Comparison of ENCODE assay signal across 19 cellular contexts in genomic region chr20:62055106-62055861, GRCh38. TPM values are rescaled to one million over a fixed set of nuclear protein-coding genes. Genes with fewer than 3 reads are reported as not detected.
A peak's percentile ranks its signal among the peaks of the same experiment; 100 is the strongest.
DNase-seq lines count a peak whose midpoint lies in the region; ATAC-seq, FAIRE-seq and TF ChIP-seq lines count a peak whose summit lies in the region.
"Had no signal": no experiment of that assay in that cellular context is flagged by ENCODE, and none has a peak within 500 bp of the region (broad histone marks: within the 10 kb centered on the region; RNA-seq: fewer than 3 reads in every experiment).

No MANE protein-coding gene starts in this region.

- H3K27ac ChIP-seq in osteoblast (ENCODE audit: low read depth, low read length) (no peak overlapping the region), upper lobe of right lung (no peak overlapping the region)
- H3K27ac ChIP-seq: HL-60, SK-N-MC had no signal

- H3K4me1 Mint-ChIP-seq in WTC11: peaks cover 26% of the 10 kb centered on the region

- no peaks in the 10 kb centered on the region for H3K36me3 ChIP-seq in osteoblast (ENCODE audit: insufficient read depth, low read length)
- H3K36me3 ChIP-seq in upper lobe of right lung: no peaks in the 10 kb centered on the region

- no peak overlapping the region for H2AFZ ChIP-seq in osteoblast (ENCODE audit: low read length)

- H3K4me1 ChIP-seq in osteoblast (ENCODE audit: insufficient read depth, low read length) (no peaks in the 10 kb centered on the region), upper lobe of right lung (no peaks in the 10 kb centered on the region)

- H3K9me3 Mint-ChIP-seq in WTC11: no peaks in the 10 kb centered on the region
- H3K9me3 Mint-ChIP-seq: CD4-positive, CD25-positive, alpha-beta regulatory T cell had no signal

- H3K27ac Mint-ChIP-seq in WTC11: 0 out of 2 replicates have a peak overlapping the region, but pooled peaks have one; percentile 68
- H3K27ac Mint-ChIP-seq: B cell; CD4-positive, CD25-positive, alpha-beta regulatory T cell had no signal

- no peak overlapping the region for H3K4me3 Mint-ChIP-seq in WTC11
- H3K4me3 Mint-ChIP-seq: B cell had no signal

- H4K20me1 ChIP-seq in osteoblast (ENCODE audit: insufficient read depth, low read length): peaks cover 22% of the 10 kb centered on the region

- CTCF ChIA-PET in WTC11 (lab: Charles Lee): no interaction called here

- POLR2A ChIA-PET in WTC11 (lab: Charles Lee): no interaction called here

- ATAC-seq in WTC11 (no peak), upper lobe of right lung (no peak)
- ATAC-seq: K562 had no signal

- no peaks in the 10 kb centered on the region for H3K27me3 Mint-ChIP-seq in WTC11 (ENCODE audit: low read depth)
- H3K27me3 Mint-ChIP-seq: B cell; CD4-positive, CD25-positive, alpha-beta regulatory T cell had no signal

- no peaks in the 10 kb centered on the region for H3K27me3 ChIP-seq in osteoblast (ENCODE audit: insufficient read depth, low read length)
- H3K27me3 ChIP-seq in upper lobe of right lung: no peaks in the 10 kb centered on the region

- H3K36me3 Mint-ChIP-seq in WTC11: peaks cover 23% of the 10 kb centered on the region

- no peak for TF ChIP-seq CTCF in WTC11 (IDR thresholded peaks at IDR 0.05)
- no peak for TF ChIP-seq CTCF in osteoblast (IDR thresholded peaks at IDR 0.05; ENCODE audit: extremely low read depth, low read depth, low read length)
- no peak for TF ChIP-seq CTCF in upper lobe of right lung (IDR thresholded peaks at IDR 0.05)

- no peak for FAIRE-seq in urothelium cell line (lab: Jason Lieb, UNC)
- FAIRE-seq: GM12892, K562 had no signal

- H3K9me3 ChIP-seq in osteoblast (ENCODE audit: low read depth, low read length) (no peaks in the 10 kb centered on the region), upper lobe of right lung (no peaks in the 10 kb centered on the region)

- H3K4me3 ChIP-seq in osteoblast (ENCODE audit: insufficient read depth, low read length) (no peak overlapping the region), upper lobe of right lung (no peak overlapping the region)
- H3K4me3 ChIP-seq: K562, SK-N-MC had no signal

- in situ Hi-C loops in KBM-7 (cut with MboI; ENCODE audit: low pct_unique_long_range_greater_than_20kb, low sequenced_read_pairs): no loop called here

- peaks cover 84% of the 10 kb centered on the region for H3K79me2 ChIP-seq in osteoblast (ENCODE audit: insufficient read depth, low read length)

- intact Hi-C loops in upper lobe of right lung (cut with DNase I): no loop called here

- H3K4me2 ChIP-seq in osteoblast (ENCODE audit: insufficient read depth, low read length): no peak overlapping the region

- peak; percentile 17 for DNase-seq in activated CD8-positive, alpha-beta memory T cell treated with anti-CD3 and anti-CD28 coated beads, Interleukin-2, amount 50 U/mL, for 48 hours
- no peak for DNase-seq in activated CD8-positive, alpha-beta memory T cell treated with anti-CD3 and anti-CD28 coated beads, Interleukin-2, amount 50 U/mL, for 4 hours
- DNase-seq in WTC11 (ENCODE audit: low spot score) (no peak), osteoblast (ENCODE audit: insufficient read length, low spot score, missing footprints) (peak; percentile 65), upper lobe of right lung (peak; percentile 20), KBM-7 (no peak), HT-29 (ENCODE audit: low spot score) (no peak), urothelium cell line (ENCODE audit: low spot score) (no peak)
- DNase-seq: 8988T; CD4-positive, CD25-positive, alpha-beta regulatory T cell; NCI-H1105 treated with DMSO at 0.1 percent for 48 hours; NCI-H1694; NCI-H748 treated with DMSO at 0.1 percent for 48 hours; SHP77 had no signal

TF ChIP-seq in WTC11, 78 proteins besides CTCF, POLR2A, EP300 and RAD21:
- TF ChIP-seq ATF3 (CRISPR knock-in tag; conservative IDR thresholded peaks at IDR 0.05) (no peak), FOXJ3 (CRISPR knock-in tag; IDR thresholded peaks at IDR 0.05; ENCODE audit: borderline replicate concordance) (no peak), HMGA2 (CRISPR knock-in tag; IDR thresholded peaks at IDR 0.05) (no peak), MXD4 (CRISPR knock-in tag; IDR thresholded peaks at IDR 0.05; ENCODE audit: borderline replicate concordance) (no peak), ATF6 (CRISPR knock-in tag; IDR thresholded peaks at IDR 0.05) (no peak), IRF2 (CRISPR knock-in tag; IDR thresholded peaks at IDR 0.05; ENCODE audit: borderline replicate concordance, low read depth) (no peak), TEAD1 (CRISPR knock-in tag; IDR thresholded peaks at IDR 0.05) (no peak)

RNA-seq across cellular contexts. Expression of gene TAF4, which starts 10.4 kb away (rescaled TPM):
- total RNA-seq in WTC11 (2021): 31.0 to 34.4 TPM (median 33.7 TPM) in 3 replicates
- 4.3 and 4.7 TPM in 2 replicates for total RNA-seq in osteoblast
- total RNA-seq in upper lobe of right lung: 19.6 TPM
- 12.2 and 14.1 TPM in 2 replicates for total RNA-seq in HT-29 (2014; rRNA removed; shearing (Covaris generic))

Comparison
In these comparisons a context has a peak if more than half of its experiments do, and no peak if none do; other contexts are left out.
1. DNase-seq: peak in activated CD8-positive, alpha-beta memory T cell treated with anti-CD3 and anti-CD28 coated beads, Interleukin-2, amount 50 U/mL, for 48 hours (single experiment), osteoblast (single experiment) and upper lobe of right lung (single experiment); none in activated CD8-positive, alpha-beta memory T cell treated with anti-CD3 and anti-CD28 coated beads, Interleukin-2, amount 50 U/mL, for 4 hours (single experiment), WTC11 (single experiment), KBM-7 (single experiment), HT-29 (single experiment) and urothelium cell line (single experiment).